In genomic region chr7:157963526-157963925, GRCh38 we compare ENCODE assay signal across 20 cellular contexts.
"Had no signal": no experiment of that assay in that cellular context is flagged by ENCODE, and none has a peak within 500 bp of the region (broad histone marks: within the 10 kb centered on the region; RNA-seq: fewer than 3 reads in every experiment).

No MANE protein-coding gene starts in this region.

- H3K27me3 ChIP-seq: MG63, SJSA1 had no signal

- H3K36me3 ChIP-seq: MG63, SJSA1 had no signal

- H3K9me3 ChIP-seq: MG63 had no signal

- H3K4me3 ChIP-seq: MG63, SJSA1, SK-N-MC had no signal

- H3K27ac ChIP-seq: SJSA1, SK-N-MC had no signal

- DNase-seq: IMR-90, Karpas-422, KG1, MG63, NCI-H1092, NCI-H1105 treated with DMSO at 0.1 percent for 48 hours, NCI-H1417 treated with DMSO at 0.1 percent for 48 hours, NCI-H146, NCI-H1694 treated with DMSO at 0.1 percent for 48 hours, NCI-H1930, NCI-H2081, NCI-H2107, NCI-H2227 treated with DMSO at 0.1 percent for 48 hours, NCI-H526, Right ventricle myocardium superior, RPMI8226, SIG-M5, SW 1271 had no signal

- H3K4me1 ChIP-seq: SJSA1 had no signal
